ENCODE assay signal across 6 cellular contexts in genomic region chr6:147048930-147049329, GRCh38.
"Had no signal": no experiment of that assay in that cellular context is flagged by ENCODE, and none has a peak within 500 bp of the region (broad histone marks: within the 10 kb centered on the region; RNA-seq: fewer than 3 reads in every experiment).

No MANE protein-coding gene starts in this region.

- ATAC-seq: GM23338 had no signal

- H3K4me3 Mint-ChIP-seq: GM23338, H9 had no signal

- H2AFZ ChIP-seq: GM23338 had no signal

- H3K4me2 ChIP-seq: GM23338, KMS-11 had no signal

- H3K27ac Mint-ChIP-seq: GM23338, H9 had no signal

- H3K9ac ChIP-seq: KMS-11 had no signal

- DNase-seq: H9, HCEC 1CT, Karpas-422, KBM-7 had no signal

- H3K27ac ChIP-seq: KMS-11 had no signal

- H3K4me3 ChIP-seq: GM23338 had no signal
